Comparison of ENCODE assay signal across 1 cellular context in the genomic region with DNA sequence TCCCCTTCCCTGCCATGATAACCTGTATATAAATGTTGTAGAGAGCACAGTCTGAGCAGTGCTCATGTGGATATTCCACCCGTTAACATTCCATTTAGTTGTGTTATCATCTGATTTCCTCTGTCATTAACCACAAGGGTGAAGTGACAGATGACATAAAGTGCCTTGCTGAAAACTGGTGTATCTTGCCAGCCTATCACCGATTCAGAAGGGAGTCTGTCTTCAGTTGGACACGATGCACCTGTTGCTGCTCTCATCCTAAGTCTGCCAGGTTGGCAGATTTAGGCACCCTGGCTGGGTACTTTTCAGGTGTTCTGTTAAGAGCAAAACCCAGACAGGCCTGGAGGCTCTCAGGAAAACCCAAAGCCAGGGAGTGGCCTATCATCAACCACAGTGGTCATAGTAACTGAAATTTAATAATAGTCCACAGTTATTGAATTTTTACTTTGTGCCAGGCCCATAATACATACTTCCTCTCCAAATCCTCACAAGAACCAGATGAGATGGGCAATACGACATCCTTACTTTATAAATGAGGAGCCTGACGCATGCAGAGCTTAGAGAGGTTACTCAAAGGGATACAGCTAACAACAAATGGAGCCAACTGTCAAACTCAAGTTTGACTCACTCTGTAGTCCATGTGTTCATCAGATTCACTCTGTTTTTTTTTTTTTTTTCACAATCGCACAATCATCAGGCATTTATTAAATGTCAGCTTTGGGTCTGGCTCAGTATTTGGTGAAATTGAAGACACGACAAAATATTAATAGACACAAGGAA.
TF ChIP-seq lines count a peak whose summit lies in the region.

No MANE protein-coding gene starts in this region.

TF ChIP-seq in WTC11, 78 proteins besides CTCF, POLR2A, EP300 and RAD21 (continued from another document):
- no peak for TF ChIP-seq ZSCAN18 (CRISPR knock-in tag; IDR thresholded peaks at IDR 0.05)
- TF ChIP-seq ETV6 (CRISPR knock-in tag; IDR thresholded peaks at IDR 0.05): no peak
- TF ChIP-seq FOXK1 (CRISPR knock-in tag; IDR thresholded peaks at IDR 0.05): no peak
- no peak for TF ChIP-seq E2F4 (CRISPR knock-in tag; IDR thresholded peaks at IDR 0.05; ENCODE audit: borderline replicate concordance, low read depth)
- TF ChIP-seq ZNF219 (CRISPR knock-in tag; IDR thresholded peaks at IDR 0.05; ENCODE audit: borderline replicate concordance): no peak
- TF ChIP-seq ESRRA (CRISPR knock-in tag; IDR thresholded peaks at IDR 0.05; ENCODE audit: borderline replicate concordance): no peak
- TF ChIP-seq, protein P1, sequence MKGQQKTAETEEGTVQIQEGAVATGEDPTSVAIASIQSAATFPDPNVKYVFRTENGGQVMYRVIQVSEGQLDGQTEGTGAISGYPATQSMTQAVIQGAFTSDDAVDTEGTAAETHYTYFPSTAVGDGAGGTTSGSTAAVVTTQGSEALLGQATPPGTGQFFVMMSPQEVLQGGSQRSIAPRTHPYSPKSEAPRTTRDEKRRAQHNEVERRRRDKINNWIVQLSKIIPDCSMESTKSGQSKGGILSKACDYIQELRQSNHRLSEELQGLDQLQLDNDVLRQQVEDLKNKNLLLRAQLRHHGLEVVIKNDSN (CRISPR knock-in tag; IDR thresholded peaks at IDR 0.05): no peak
- TF ChIP-seq ZNF317 (CRISPR knock-in tag; IDR thresholded peaks at IDR 0.05; ENCODE audit: borderline replicate concordance, low read depth): no peak
- no peak for TF ChIP-seq CBFB (CRISPR knock-in tag; IDR thresholded peaks at IDR 0.05; ENCODE audit: low read depth)
- no peak for TF ChIP-seq GABPB1 (CRISPR knock-in tag; IDR thresholded peaks at IDR 0.05)
